Comparison of ENCODE assay signal across 11 cellular contexts in genomic region chr1:196180847-196181593, GRCh38.
A peak's percentile ranks its signal among the peaks of the same experiment; 100 is the strongest.
DNase-seq lines count a peak whose midpoint lies in the region; ATAC-seq and TF ChIP-seq lines count a peak whose summit lies in the region.
"Had no signal": no experiment of that assay in that cellular context is flagged by ENCODE, and none has a peak within 500 bp of the region (broad histone marks: within the 10 kb centered on the region; RNA-seq: fewer than 3 reads in every experiment).

No MANE protein-coding gene starts in this region.

- CTCF ChIA-PET in Panc1 (lab: Charles Lee), result no interaction called here

- in situ Hi-C loops in Panc1 (cut with HindIII; ENCODE audit: low pct_unique_long_range_greater_than_20kb, low sequenced_read_pairs), result no loop called here

- H3K27ac ChIP-seq in Panc1 (ENCODE audit: low read length), result no peak overlapping the region
- H3K27ac ChIP-seq in epithelial cell of prostate, result peak overlapping the region; percentile 70

- intact Hi-C loops in Panc1 (cut with micrococcal nuclease; ENCODE audit: unreplicated experiment), result no loop called here

- H3K36me3 Mint-ChIP-seq in osteocyte (ENCODE audit: unreplicated experiment) (no peaks in the 10 kb centered on the region), glutamatergic neuron (ENCODE audit: unreplicated experiment) (no peaks in the 10 kb centered on the region)
- H3K36me3 Mint-ChIP-seq: IgD-negative memory B cell; naive thymus-derived CD4-positive, alpha-beta T cell had no signal

- no peaks in the 10 kb centered on the region for H3K4me1 ChIP-seq in Panc1 (ENCODE audit: control insufficient read depth, insufficient read depth, low read length)

- peak; percentile 65; the same call in 1 of the 2 replicates for ATAC-seq in Panc1
- ATAC-seq in GM21381 (IDR thresholded peaks at IDR 0.05; ENCODE audit: unreplicated experiment), result no peak
- ATAC-seq: naive thymus-derived CD4-positive, alpha-beta T cell had no signal

- no peak overlapping the region for H3K4me3 ChIP-seq in Panc1 (ENCODE audit: low read depth in 2 of 2, low read length in 2 of 2)

- H3K4me3 Mint-ChIP-seq in osteocyte (ENCODE audit: unreplicated experiment), result no peak overlapping the region
- H3K4me3 Mint-ChIP-seq in glutamatergic neuron (ENCODE audit: unreplicated experiment), result no peak overlapping the region
- H3K4me3 Mint-ChIP-seq: activated T-cell treated with anti-CD3 and anti-CD28 coated beads, Interleukin-2, amount 50 U/mL, for 24 hours; IgD-negative memory B cell; naive thymus-derived CD4-positive, alpha-beta T cell had no signal

- no TSS peak for BruUV-seq in Panc1 (replicated peaks; lab: Mats Ljungman, UMichigan)

- H3K9me3 ChIP-seq in Panc1 (ENCODE audit: control insufficient read depth, insufficient read depth, low read depth, low read length), result no peaks in the 10 kb centered on the region

- peak; percentile 83 for DNase-seq in GM04504 (ENCODE audit: low read depth)
- peak; percentile 59 for DNase-seq in Panc1 (ENCODE audit: low read depth, low spot score)
- peak; percentile 92 for DNase-seq in epithelial cell of prostate (ENCODE audit: low read depth, low spot score)
- no peak for DNase-seq in osteocyte (ENCODE audit: extremely low spot score, unreplicated experiment)
- DNase-seq in glutamatergic neuron, result no peak
- no peak for DNase-seq in NCI-H1694 (lab: John Stamatoyannopoulos, UW)
- DNase-seq in ecto neural progenitor cell (ENCODE audit: low spot score), result no peak
- DNase-seq: activated T-cell treated with anti-CD3 and anti-CD28 coated beads, Interleukin-2, amount 50 U/mL, for 24 hours; naive thymus-derived CD4-positive, alpha-beta T cell had no signal

- TF ChIP-seq CTCF in Panc1 (IDR thresholded peaks at IDR 0.05) (no peak), osteocyte (IDR thresholded peaks at IDR 0.05) (no peak), glutamatergic neuron (IDR thresholded peaks at IDR 0.05; ENCODE audit: partially characterized antibody, unreplicated experiment) (no peak)

- POLR2A ChIA-PET in Panc1 (lab: Charles Lee), result no interaction called here

- no peaks in the 10 kb centered on the region for H3K36me3 ChIP-seq in Panc1 (ENCODE audit: control insufficient read depth, insufficient read depth, low read length)

- H3K27me3 ChIP-seq in Panc1 (ENCODE audit: control insufficient read depth, insufficient read depth, low read length), result no peaks in the 10 kb centered on the region

- H3K27ac Mint-ChIP-seq in osteocyte (ENCODE audit: unreplicated experiment) (peak overlapping the region; percentile 80), glutamatergic neuron (ENCODE audit: unreplicated experiment) (no peak overlapping the region)
- H3K27ac Mint-ChIP-seq: activated T-cell treated with anti-CD3 and anti-CD28 coated beads, Interleukin-2, amount 50 U/mL, for 24 hours; IgD-negative memory B cell; naive thymus-derived CD4-positive, alpha-beta T cell had no signal

- H3K27me3 Mint-ChIP-seq in osteocyte (ENCODE audit: unreplicated experiment), result no peaks in the 10 kb centered on the region
- H3K27me3 Mint-ChIP-seq in glutamatergic neuron (ENCODE audit: unreplicated experiment), result no peaks in the 10 kb centered on the region
- H3K27me3 Mint-ChIP-seq: activated T-cell treated with anti-CD3 and anti-CD28 coated beads, Interleukin-2, amount 50 U/mL, for 24 hours; IgD-negative memory B cell; naive thymus-derived CD4-positive, alpha-beta T cell had no signal

- H3K4me1 Mint-ChIP-seq in osteocyte (ENCODE audit: unreplicated experiment), result peaks cover 11% of the 10 kb centered on the region
- no peaks in the 10 kb centered on the region for H3K4me1 Mint-ChIP-seq in glutamatergic neuron (ENCODE audit: low read depth, unreplicated experiment)
- H3K4me1 Mint-ChIP-seq: IgD-negative memory B cell; naive thymus-derived CD4-positive, alpha-beta T cell had no signal

- H3K9me3 Mint-ChIP-seq in osteocyte (ENCODE audit: unreplicated experiment) (peaks cover 5% of the 10 kb centered on the region), glutamatergic neuron (ENCODE audit: unreplicated experiment) (no peaks in the 10 kb centered on the region)
- H3K9me3 Mint-ChIP-seq: activated T-cell treated with anti-CD3 and anti-CD28 coated beads, Interleukin-2, amount 50 U/mL, for 24 hours had no signal

Comparison
In these comparisons a context has a peak if more than half of its experiments do, and no peak if none do; other contexts are left out.
1. DNase-seq: peak in GM04504 (single experiment), Panc1 (single experiment) and epithelial cell of prostate (single experiment); none in osteocyte (single experiment), glutamatergic neuron (single experiment), NCI-H1694 (single experiment) and ecto neural progenitor cell (single experiment).